14 cellular contexts compared by ENCODE assay signal in the genomic region with DNA sequence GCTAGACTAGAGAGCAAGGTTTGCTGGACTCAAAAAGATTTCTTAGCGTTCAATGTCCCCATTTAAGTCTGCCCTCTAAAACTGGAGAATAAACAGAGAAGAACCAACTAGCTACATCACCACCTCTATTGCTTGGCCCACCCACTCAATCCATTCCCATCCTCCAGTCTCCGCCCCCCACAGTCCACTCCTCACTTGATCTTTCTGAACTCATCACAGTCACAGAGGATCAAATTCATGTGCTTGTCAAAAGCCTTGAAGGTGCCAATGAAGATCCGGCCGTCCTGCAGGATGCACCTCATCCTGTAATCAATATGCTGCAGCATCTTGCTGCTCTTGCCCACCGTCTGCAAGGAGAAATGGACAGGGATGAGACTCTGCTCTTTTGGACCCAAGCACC. TPM values are rescaled to one million over a fixed set of nuclear protein-coding genes. Genes with fewer than 3 reads are reported as not detected.
DNase-seq lines count a peak whose midpoint lies in the region; ATAC-seq and TF ChIP-seq lines count a peak whose summit lies in the region.
"Had no signal": no experiment of that assay in that cellular context is flagged by ENCODE, and none has a peak within 500 bp of the region (broad histone marks: within the 10 kb centered on the region; RNA-seq: fewer than 3 reads in every experiment).

No MANE protein-coding gene starts in this region.

- DNase-seq in Calu3 (no peak), mesenchymal stem cell (no peak), islet precursor cell (no peak), Right ventricle myocardium superior (no peak), smooth muscle cell (lab: John Stamatoyannopoulos, UW; ENCODE audit: unreplicated experiment) (no peak)
- no peak for DNase-seq in activated CD8-positive, alpha-beta T cell treated with anti-CD3 and anti-CD28 coated beads, Interleukin-2, amount 10 ng/mL, durations not matched to agents 7 days and 5 days
- DNase-seq: activated CD4-positive, alpha-beta T cell treated with anti-CD3 and anti-CD28 coated beads, Interleukin-2, amount 50 U/mL, for 4 hours; NCI-H2081; NCI-H748 treated with DMSO at 0.1 percent for 48 hours; psoas muscle; T1000; thyroid gland had no signal

- POLR2A ChIA-PET in activated CD8-positive, alpha-beta T cell treated with anti-CD3 and anti-CD28 coated beads, Interleukin-2, amount 10 ng/mL, durations not matched to agents 7 days and 5 days (lab: Charles Lee) = interaction anchor here (1.1 to 1.2 kb wide), 2 partner anchors 58 to 184 kb away, joined by 3 read pairs; no protein-coding TSS in a partner anchor

- H2AFZ ChIP-seq in mesenchymal stem cell (ENCODE audit: low read depth, low read length) (no peak overlapping the region), smooth muscle cell (ENCODE audit: low read depth) (no peak overlapping the region)

- H3K14ac ChIP-seq in mesenchymal stem cell (ENCODE audit: low read length in 2 of 2) = no peak overlapping the region

- no peak overlapping the region for H3K4ac ChIP-seq in mesenchymal stem cell (ENCODE audit: low read depth in 1 of 2, low read length in 2 of 2)

- no peak overlapping the region for H3K27ac Mint-ChIP-seq in Calu3 (ENCODE audit: unreplicated experiment)
- H3K27ac Mint-ChIP-seq in activated CD8-positive, alpha-beta T cell treated with anti-CD3 and anti-CD28 coated beads, Interleukin-2, amount 10 ng/mL, durations not matched to agents 7 days and 5 days = peak overlapping the region; percentile 18

- H2BK5ac ChIP-seq in mesenchymal stem cell (ENCODE audit: low read depth, low read length, poor library complexity, severe bottlenecking) = no peak overlapping the region

- H4K91ac ChIP-seq in mesenchymal stem cell (ENCODE audit: low read length) = no peak overlapping the region

- no peaks in the 10 kb centered on the region for H3K9me3 ChIP-seq in BLaER1 treated with 17β-estradiol and CSF1 and Interleukin-3, amounts not matched to agents 10 nM and 100 nM (replicated peaks in 1 of 11)
- H3K9me3 ChIP-seq in mesenchymal stem cell (ENCODE audit: control insufficient read depth, low read length) = no peaks in the 10 kb centered on the region
- H3K9me3 ChIP-seq in smooth muscle cell (replicated peaks; ENCODE audit: low read depth) = no peaks in the 10 kb centered on the region
- H3K9me3 ChIP-seq: psoas muscle, thyroid gland had no signal

- H4K20me1 ChIP-seq in BLaER1 treated with 17β-estradiol and CSF1 and Interleukin-3, amounts not matched to agents 10 nM and 100 nM = peaks cover 75 to 80% (median 76%) of the 10 kb centered on the region in 11 experiments
- H4K20me1 ChIP-seq in smooth muscle cell (ENCODE audit: low read depth) = peaks cover 77% of the 10 kb centered on the region

- no peak overlapping the region for H3K27ac ChIP-seq in BLaER1 treated with 17β-estradiol and CSF1 and Interleukin-3, amounts not matched to agents 10 nM and 100 nM
- H3K27ac ChIP-seq in mesenchymal stem cell (ENCODE audit: low read length, poor library complexity, severe bottlenecking) (no peak overlapping the region), smooth muscle cell (ENCODE audit: low read depth) (no peak overlapping the region)
- H3K27ac ChIP-seq: psoas muscle, thyroid gland had no signal

- H3F3A ChIP-seq in smooth muscle cell (ENCODE audit: low read depth) = peaks cover 22% of the 10 kb centered on the region

- H3K4me1 ChIP-seq in BLaER1 treated with 17β-estradiol and CSF1 and Interleukin-3, amounts not matched to agents 10 nM and 100 nM = peaks cover 35 to 52% (median 46%) of the 10 kb centered on the region in 10 experiments
- peaks cover 6% of the 10 kb centered on the region for H3K4me1 ChIP-seq in mesenchymal stem cell (ENCODE audit: control insufficient read depth, insufficient read depth, low read depth, low read length)
- peaks cover 14% of the 10 kb centered on the region for H3K4me1 ChIP-seq in smooth muscle cell (ENCODE audit: low read depth)

- H3K4me3 Mint-ChIP-seq in Calu3 (ENCODE audit: low read depth, unreplicated experiment) = peak overlapping the region; percentile 95
- peak overlapping the region; percentile 98 for H3K4me3 Mint-ChIP-seq in activated CD8-positive, alpha-beta T cell treated with anti-CD3 and anti-CD28 coated beads, Interleukin-2, amount 10 ng/mL, durations not matched to agents 7 days and 5 days
- H3K4me3 Mint-ChIP-seq: CD14-positive monocyte had no signal

- H2BK15ac ChIP-seq in mesenchymal stem cell (ENCODE audit: low read depth, poor library complexity, severe bottlenecking) = no peak overlapping the region

- no peak overlapping the region for H3K23ac ChIP-seq in mesenchymal stem cell (ENCODE audit: low read length in 2 of 2)

- 0 out of 20 replicates have a peak overlapping the region, but pooled peaks of 1 of the 10 experiments have one; percentile 89 for H3K4me3 ChIP-seq in BLaER1 treated with 17β-estradiol and CSF1 and Interleukin-3, amounts not matched to agents 10 nM and 100 nM
- H3K4me3 ChIP-seq in mesenchymal stem cell (ENCODE audit: insufficient read depth in 1 of 2, low read depth in 1 of 2, low read length in 2 of 2) = no peak overlapping the region
- H3K4me3 ChIP-seq in smooth muscle cell = no peak overlapping the region
- H3K4me3 ChIP-seq: psoas muscle, thyroid gland had no signal

- H3K36me3 ChIP-seq in BLaER1 treated with 17β-estradiol and CSF1 and Interleukin-3, amounts not matched to agents 10 nM and 100 nM = peaks cover 66 to 78% (median 73%) of the 10 kb centered on the region in 11 experiments
- H3K36me3 ChIP-seq in mesenchymal stem cell (ENCODE audit: control insufficient read depth in 1 of 2, insufficient read depth in 2 of 2, low read depth in 1 of 2, low read length in 2 of 2) (peaks cover 26 to 60% of the 10 kb centered on the region in 2 experiments), smooth muscle cell (ENCODE audit: low read depth) (peaks cover 30% of the 10 kb centered on the region)

- 97% methylated on average over 5 of the region's 5 CpGs for WGBS in mesenchymal stem cell
- WGBS in smooth muscle cell (ENCODE audit: low lambda C conversion rate) = 94% methylated on average over 5 of the region's 5 CpGs

- H2AK5ac ChIP-seq in mesenchymal stem cell (ENCODE audit: low read length, severe bottlenecking) = no peak overlapping the region

- H3K4me1 Mint-ChIP-seq in Calu3 (ENCODE audit: low read depth, unreplicated experiment) = peaks cover 28% of the 10 kb centered on the region
- peaks cover 55% of the 10 kb centered on the region for H3K4me1 Mint-ChIP-seq in activated CD8-positive, alpha-beta T cell treated with anti-CD3 and anti-CD28 coated beads, Interleukin-2, amount 10 ng/mL, durations not matched to agents 7 days and 5 days (ENCODE audit: low read depth)

- H4K8ac ChIP-seq in mesenchymal stem cell (ENCODE audit: low read length) = no peak overlapping the region

- intact Hi-C loops in Calu3 (cut with micrococcal nuclease; ENCODE audit: unreplicated experiment) = no loop called here
- intact Hi-C loops in Right ventricle myocardium superior (cut with DNase I) = no loop called here

- no peak overlapping the region for H2BK12ac ChIP-seq in mesenchymal stem cell (ENCODE audit: low read length in 2 of 2)

- peaks cover 74% of the 10 kb centered on the region for H3K36me3 Mint-ChIP-seq in Calu3 (ENCODE audit: insufficient read depth, unreplicated experiment)
- H3K36me3 Mint-ChIP-seq in activated CD8-positive, alpha-beta T cell treated with anti-CD3 and anti-CD28 coated beads, Interleukin-2, amount 10 ng/mL, durations not matched to agents 7 days and 5 days (ENCODE audit: low read depth) = peaks cover 82% of the 10 kb centered on the region

- ATAC-seq in activated CD8-positive, alpha-beta T cell treated with anti-CD3 and anti-CD28 coated beads, Interleukin-2, amount 10 ng/mL, durations not matched to agents 7 days and 5 days = no peak
- ATAC-seq in Right ventricle myocardium superior (ENCODE audit: poor library complexity) = no peak
- ATAC-seq: psoas muscle had no signal

- peaks cover 17% of the 10 kb centered on the region for H3K79me1 ChIP-seq in mesenchymal stem cell (replicated peaks; ENCODE audit: low read length, poor library complexity, severe bottlenecking)

- H3K4me2 ChIP-seq in BLaER1 treated with 17β-estradiol and CSF1 and Interleukin-3, amounts not matched to agents 10 nM and 100 nM = peak overlapping the region; percentile 84 to 98 (median 95); a peak in 20 of 22 replicates
- H3K4me2 ChIP-seq in mesenchymal stem cell (ENCODE audit: low read length, poor library complexity, severe bottlenecking) (no peak overlapping the region), smooth muscle cell (no peak overlapping the region)

- no peaks in the 10 kb centered on the region for H3K27me3 Mint-ChIP-seq in Calu3 (ENCODE audit: unreplicated experiment)
- H3K27me3 Mint-ChIP-seq in activated CD8-positive, alpha-beta T cell treated with anti-CD3 and anti-CD28 coated beads, Interleukin-2, amount 10 ng/mL, durations not matched to agents 7 days and 5 days (ENCODE audit: low read depth) = no peaks in the 10 kb centered on the region

- TF ChIP-seq CTCF in Calu3 (IDR thresholded peaks at IDR 0.05; ENCODE audit: unreplicated experiment) (no peak), smooth muscle cell (IDR thresholded peaks at IDR 0.05; ENCODE audit: borderline replicate concordance, insufficient read depth, poor library complexity, severe bottlenecking) (no peak)

- H3K79me2 ChIP-seq in smooth muscle cell (ENCODE audit: low read depth) = peaks cover 47% of the 10 kb centered on the region

- BruUV-seq in Calu3 (replicated peaks; lab: Mats Ljungman, UMichigan) = no TSS peak

- CTCF ChIA-PET in Calu3 (lab: Charles Lee) = no interaction called here
- CTCF ChIA-PET in activated CD8-positive, alpha-beta T cell treated with anti-CD3 and anti-CD28 coated beads, Interleukin-2, amount 10 ng/mL, durations not matched to agents 7 days and 5 days (lab: Charles Lee) = interaction anchor here (1.4 to 2.3 kb wide), 2 partner anchors 11 to 15 kb away, joined by 6 to 9 read pairs; no protein-coding TSS in a partner anchor

- H3K9ac ChIP-seq in BLaER1 treated with 17β-estradiol and CSF1 and Interleukin-3, amounts not matched to agents 10 nM and 100 nM = peak overlapping the region in 8 of 11 experiments; percentile 6 to 98 (median 30); a peak in 8 of 22 replicates
- H3K9ac ChIP-seq in mesenchymal stem cell (ENCODE audit: low read length) (peak overlapping the region; percentile 48), smooth muscle cell (ENCODE audit: low read depth) (no peak overlapping the region)

- H3K18ac ChIP-seq in mesenchymal stem cell (ENCODE audit: low read depth in 1 of 2, low read length in 2 of 2) = no peak overlapping the region

- H3K27me3 ChIP-seq in BLaER1 treated with 17β-estradiol and CSF1 and Interleukin-3, amounts not matched to agents 10 nM and 100 nM = no peaks in the 10 kb centered on the region
- H3K27me3 ChIP-seq in mesenchymal stem cell (ENCODE audit: control insufficient read depth in 1 of 2, insufficient read depth in 1 of 2, low read length in 2 of 2) (no peaks in the 10 kb centered on the region), smooth muscle cell (ENCODE audit: low read depth) (no peaks in the 10 kb centered on the region)
- H3K27me3 ChIP-seq: thyroid gland had no signal

- H2BK120ac ChIP-seq in mesenchymal stem cell (ENCODE audit: low read depth, low read length) = no peak overlapping the region

- no peaks in the 10 kb centered on the region for H3K9me3 Mint-ChIP-seq in Calu3 (ENCODE audit: low read depth, unreplicated experiment)
- H3K9me3 Mint-ChIP-seq in activated CD8-positive, alpha-beta T cell treated with anti-CD3 and anti-CD28 coated beads, Interleukin-2, amount 10 ng/mL, durations not matched to agents 7 days and 5 days (ENCODE audit: insufficient read depth) = no peaks in the 10 kb centered on the region
- H3K9me3 Mint-ChIP-seq: CD14-positive monocyte had no signal

RNA-seq across cellular contexts. Expression of gene SNRPB, which starts 3.2 kb away (rescaled TPM):
- total RNA-seq in Calu3 (2022) (208 and 215 TPM in 2 replicates), Right ventricle myocardium superior (49.9 TPM), smooth muscle cell (245 and 250 TPM in 2 replicates)
- 100 to 1,000 TPM; 338 to 339 TPM for total RNA-seq in activated CD8-positive, alpha-beta T cell treated with anti-CD3 and anti-CD28 coated beads, Interleukin-2, amount 10 ng/mL, durations not matched to agents 7 days and 5 days
- 157 TPM for polyA plus RNA-seq in mesenchymal stem cell (2013, experiment 1 of 2)
- polyA plus RNA-seq in mesenchymal stem cell (2013, experiment 2 of 2) = 167 TPM
- 281 and 296 TPM in 2 replicates for polyA plus RNA-seq in smooth muscle cell

RNA-seq across cellular contexts. Expression of gene ZNF343, which starts 41.3 kb away (rescaled TPM):
- total RNA-seq in Calu3 (2022) (6.5 and 6.8 TPM in 2 replicates), Right ventricle myocardium superior (5.5 TPM), smooth muscle cell (2.3 and 5.0 TPM in 2 replicates)
- total RNA-seq in activated CD8-positive, alpha-beta T cell treated with anti-CD3 and anti-CD28 coated beads, Interleukin-2, amount 10 ng/mL, durations not matched to agents 7 days and 5 days = 1 to 10 TPM; 8.7 to 9.0 TPM
- 7.4 TPM for polyA plus RNA-seq in mesenchymal stem cell (2013, experiment 1 of 2)
- polyA plus RNA-seq in mesenchymal stem cell (2013, experiment 2 of 2) = 6.6 TPM
- 4.3 and 5.0 TPM in 2 replicates for polyA plus RNA-seq in smooth muscle cell

Comparison
In these comparisons a context has a peak if more than half of its experiments do, and no peak if none do; other contexts are left out.
1. H3K4me2 ChIP-seq: peak in BLaER1 treated with 17β-estradiol and CSF1 and Interleukin-3, amounts not matched to agents 10 nM and 100 nM (11 of 11); none in mesenchymal stem cell (single experiment) and smooth muscle cell (single experiment).